ENCODE assay signal across 8 cellular contexts in genomic region chr18:48927286-48928080, GRCh38. TPM values are rescaled to one million over a fixed set of nuclear protein-coding genes. Genes with fewer than 3 reads are reported as not detected.
DNase-seq lines count a peak whose midpoint lies in the region; ATAC-seq and TF ChIP-seq lines count a peak whose summit lies in the region.

No MANE protein-coding gene starts in this region.

- H3K4me1 Mint-ChIP-seq in CD4-positive, alpha-beta memory T cell, result peaks cover 68 to 100% (median 84%) of the 10 kb centered on the region in 4 donors
- H3K4me1 Mint-ChIP-seq in brain, result peaks cover 99% of the 10 kb centered on the region
- H3K4me1 Mint-ChIP-seq in natural killer cell, result peaks cover 96 to 100% of the 10 kb centered on the region in 2 donors

- H3K27me3 ChIP-seq in CD4-positive, alpha-beta memory T cell (ENCODE audit: insufficient read depth, low read length), result no peaks in the 10 kb centered on the region

- TF ChIP-seq CTCF in brain (conservative IDR thresholded peaks at IDR 0.05) (no peak), natural killer cell (IDR thresholded peaks at IDR 0.05) (no peak)

- no peak overlapping the region for H3K27ac ChIP-seq in CD4-positive, alpha-beta memory T cell (ENCODE audit: low read depth, low read length)

- peaks cover 0 to 29% of the 10 kb centered on the region in 2 donors for H3K36me3 Mint-ChIP-seq in CD4-positive, alpha-beta memory T cell
- no peaks in the 10 kb centered on the region for H3K36me3 Mint-ChIP-seq in brain
- no peaks in the 10 kb centered on the region for H3K36me3 Mint-ChIP-seq in natural killer cell

- CTCF ChIA-PET in CD4-positive, alpha-beta memory T cell (lab: Charles Lee; ENCODE audit: partially characterized antibody), result interaction anchor here (1.4 to 4.1 kb wide), 2 partner anchors 12 to 15 kb away, joined by 4 to 15 read pairs; no protein-coding TSS in a partner anchor

- peaks cover 97% of the 10 kb centered on the region for H3K4me1 ChIP-seq in CD4-positive, alpha-beta memory T cell (ENCODE audit: insufficient read depth, low read length)

- peak; percentile 37 for ATAC-seq in HG03442 (IDR thresholded peaks at IDR 0.05; ENCODE audit: unreplicated experiment)
- ATAC-seq in natural killer cell, result no peak
- ATAC-seq in GM18909 (IDR thresholded peaks at IDR 0.05; ENCODE audit: poor library complexity, unreplicated experiment), result no peak
- no peak for ATAC-seq in HG02973 (IDR thresholded peaks at IDR 0.05; ENCODE audit: unreplicated experiment)

- H3K9me3 Mint-ChIP-seq in CD4-positive, alpha-beta memory T cell, result no peaks in the 10 kb centered on the region
- H3K9me3 Mint-ChIP-seq in brain (peaks cover 0 to 3% (median 0%) of the 10 kb centered on the region in 5 experiments), natural killer cell (no peaks in the 10 kb centered on the region)

- no peaks in the 10 kb centered on the region for H3K36me3 ChIP-seq in CD4-positive, alpha-beta memory T cell (ENCODE audit: insufficient read depth, low read length)

- intact Hi-C loops in CD4-positive, alpha-beta memory T cell (cut with micrococcal nuclease), result loop anchor here (1.0 to 10.0 kb wide), 4 partner anchors 13 to 85 kb away; no protein-coding TSS in a partner anchor
- intact Hi-C loops in natural killer cell (cut with micrococcal nuclease), result no loop called here

- no peaks in the 10 kb centered on the region for H3K9me3 ChIP-seq in CD4-positive, alpha-beta memory T cell (ENCODE audit: control insufficient read depth in 1 of 2, low read length in 2 of 2)

- H3K27me3 Mint-ChIP-seq in CD4-positive, alpha-beta memory T cell, result peaks cover 0 to 1% of the 10 kb centered on the region in 2 donors
- H3K27me3 Mint-ChIP-seq in brain (peaks cover 5% of the 10 kb centered on the region), natural killer cell (ENCODE audit: low read depth in 2 of 2) (no peaks in the 10 kb centered on the region)

- H3K27ac Mint-ChIP-seq in CD4-positive, alpha-beta memory T cell, result peak overlapping the region; percentile 8 to 97 (median 86)
- peak overlapping the region in 3 of 5 experiments; percentile 48 to 93 (median 72) for H3K27ac Mint-ChIP-seq in brain
- H3K27ac Mint-ChIP-seq in natural killer cell, result peak overlapping the region; percentile 95 to 96

- H3K4me3 ChIP-seq in CD4-positive, alpha-beta memory T cell (ENCODE audit: low read length in 2 of 2), result no peak overlapping the region

- peak overlapping the region in 4 of 8 donors; percentile 22 to 60 (median 47) for H3K4me3 Mint-ChIP-seq in CD4-positive, alpha-beta memory T cell
- no peak overlapping the region for H3K4me3 Mint-ChIP-seq in brain
- H3K4me3 Mint-ChIP-seq in natural killer cell, result peak overlapping the region; percentile 71

- POLR2A ChIA-PET in CD4-positive, alpha-beta memory T cell (lab: Charles Lee; ENCODE audit: partially characterized antibody), result interaction anchor here (0.8 to 9.5 kb wide), 4 partner anchors 8 to 558 kb away, joined by 3 to 118 read pairs (median 42); partner anchors contain the start of gene SMAD7

- DNase-seq in CD4-positive, alpha-beta memory T cell, result peak in 1 of 5 donors; percentile 33
- DNase-seq in natural killer cell, result no peak
- DNase-seq in NCI-H2029 treated with DMSO at 0.1 percent for 48 hours (lab: John Stamatoyannopoulos, UW), result no peak
- DNase-seq in stimulated activated naive CD4-positive, alpha-beta T cell treated with Interleukin-2 at 50 U/mL for 16 hours (lab: John Stamatoyannopoulos, UW), result no peak

RNA-seq across cellular contexts. Expression of gene SMAD7, which starts 23.3 kb away (rescaled TPM):
- total RNA-seq in CD4-positive, alpha-beta memory T cell, result 10 to 100 TPM; 31.0 to 31.2 TPM
- 1 to 10 TPM; 2.7 to 4.7 TPM for polyA plus RNA-seq in CD4-positive, alpha-beta memory T cell
- polyA plus RNA-seq in brain (ENCODE audit: insufficient read depth, low read depth, low replicate concordance), result 8.0 TPM
- 100 to 1,000 TPM; 127 to 204 (median 182) TPM for total RNA-seq in natural killer cell
